23 cellular contexts compared by ENCODE assay signal in the genomic region with DNA sequence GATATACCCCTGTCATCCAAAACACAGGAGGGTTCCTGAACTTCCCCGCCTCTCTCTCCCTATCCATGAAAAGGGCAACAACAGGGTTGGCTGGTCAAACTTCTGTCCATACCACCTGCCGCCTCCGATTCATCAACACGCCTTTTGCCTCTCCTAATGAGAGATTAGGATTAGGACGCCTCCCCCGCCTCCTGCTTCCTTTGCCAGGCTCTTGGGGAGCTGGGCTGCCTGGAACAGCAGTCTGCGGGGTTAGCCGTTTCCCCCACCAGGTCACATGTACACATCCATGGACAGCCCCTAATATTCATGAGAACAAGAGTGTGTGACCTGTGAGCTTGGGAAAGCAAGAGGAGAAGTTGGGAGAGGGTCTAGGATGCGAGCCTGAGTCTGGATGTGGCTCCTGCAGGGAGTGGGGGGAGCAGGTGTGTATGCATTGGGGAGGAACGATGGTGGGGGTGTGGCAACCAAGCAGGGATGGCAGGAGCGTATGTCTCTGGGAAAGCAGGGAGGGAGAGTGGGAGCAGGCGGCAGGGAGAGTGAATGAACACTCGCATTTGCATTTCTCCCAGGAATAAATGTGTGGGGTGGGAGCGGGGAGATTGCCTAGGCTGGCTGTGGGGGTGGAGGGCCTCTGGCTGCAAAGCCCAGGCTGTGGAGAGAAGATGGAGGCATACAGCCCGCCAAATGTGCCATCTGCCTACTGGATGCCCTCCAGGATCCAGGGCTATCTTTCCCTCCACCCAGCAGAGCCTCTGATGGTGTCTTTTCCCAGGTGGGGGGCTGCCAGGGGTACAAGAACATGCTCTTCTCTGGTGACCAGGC. TPM values are rescaled to one million over a fixed set of nuclear protein-coding genes. Genes with fewer than 3 reads are reported as not detected.
A peak's percentile ranks its signal among the peaks of the same experiment; 100 is the strongest.
DNase-seq lines count a peak whose midpoint lies in the region; ATAC-seq and TF ChIP-seq lines count a peak whose summit lies in the region.
"Had no signal": no experiment of that assay in that cellular context is flagged by ENCODE, and none has a peak within 500 bp of the region (broad histone marks: within the 10 kb centered on the region; RNA-seq: fewer than 3 reads in every experiment).

No MANE protein-coding gene starts in this region.

- no peak overlapping the region for H2BK120ac ChIP-seq in neuronal stem cell (ENCODE audit: low read depth, low read length)

- no peaks in the 10 kb centered on the region for H3K4me1 ChIP-seq in HEK293 (ENCODE audit: control insufficient read depth, insufficient read depth, low read length)
- peaks cover 0 to 17% of the 10 kb centered on the region in 2 donors for H3K4me1 ChIP-seq in neuronal stem cell (ENCODE audit: control insufficient read depth in 2 of 2, insufficient read depth in 1 of 2, low read depth in 1 of 2, low read length in 2 of 2)

- H3K79me1 ChIP-seq in neuronal stem cell (ENCODE audit: low read depth, low read length): no peaks in the 10 kb centered on the region

- DNase-seq in NCI-H446 treated with DMSO at 0.1 percent for 48 hours (lab: John Stamatoyannopoulos, UW): peak; percentile 93
- peak; percentile 90 for DNase-seq in cerebellum (ENCODE audit: low spot score)
- DNase-seq in neuronal stem cell (ENCODE audit: low spot score): no peak
- DNase-seq in SK-N-DZ (ENCODE audit: low spot score): no peak
- DNase-seq in activated naive CD4-positive, alpha-beta T cell (lab: John Stamatoyannopoulos, UW): no peak
- DNase-seq: ACHN; activated CD4-positive, alpha-beta T cell treated with anti-CD3 and anti-CD28 coated beads, Interleukin-2, amount 50 U/mL, for 1 hour; activated CD8-positive, alpha-beta memory T cell treated with anti-CD3 and anti-CD28 coated beads, Interleukin-2, amount 50 U/mL, for 4 hours; brain microvascular endothelial cell; cortex of kidney; HFFc6; naive B cell; NCI-H187 treated with DMSO at 0.1 percent for 48 hours; NCI-H748 treated with DMSO at 0.1 percent for 48 hours; pancreas; T-helper 1 cell had no signal

- TF ChIP-seq CTCF in HEK293 (tag by site-specific recombination; IDR thresholded peaks at IDR 0.05): no peak

- no peak overlapping the region for H2BK5ac ChIP-seq in neuronal stem cell (ENCODE audit: low read length)

- no peak overlapping the region for H3K14ac ChIP-seq in neuronal stem cell (ENCODE audit: low read length)

- POLR2A ChIA-PET in HEK293 (lab: Yijun Ruan, JAX): no interaction called here

- ATAC-seq in HG03520 (IDR thresholded peaks at IDR 0.05; ENCODE audit: unreplicated experiment): no peak
- ATAC-seq in activated CD4-positive, CD25-positive, alpha-beta regulatory T cell treated with anti-CD3 and anti-CD28 coated beads, Interleukin-2, amount 50 U/mL, for 24 hours: no peak
- ATAC-seq: pancreas; stimulated activated effector memory CD8-positive, alpha-beta T cell treated with anti-CD3 and anti-CD28 coated beads, Interleukin-12 subunit alpha, Interleukin-12 subunit beta, amount 100 ng/mL, for 72 hours had no signal

- no peak overlapping the region for H2AK5ac ChIP-seq in neuronal stem cell (ENCODE audit: low read depth, low read length)

- H3K27ac ChIP-seq in HEK293 (ENCODE audit: extremely low read depth, low read depth, low read length) (no peak overlapping the region), neuronal stem cell (replicated peaks; ENCODE audit: low read length) (no peak overlapping the region)
- H3K27ac ChIP-seq: brain microvascular endothelial cell, pancreas had no signal

- no peak overlapping the region for H2BK12ac ChIP-seq in neuronal stem cell (ENCODE audit: low read length)

- no peak overlapping the region for H4K91ac ChIP-seq in neuronal stem cell (ENCODE audit: low read depth, low read length, poor library complexity)

- H3K4ac ChIP-seq in neuronal stem cell (ENCODE audit: low read length): no peak overlapping the region

- H3K9ac ChIP-seq in neuronal stem cell (ENCODE audit: low read depth, low read length, poor library complexity): no peak overlapping the region

- H3K4me3 ChIP-seq in HEK293 (ENCODE audit: low read depth, low read length): no peak overlapping the region
- H3K4me3 ChIP-seq in neuronal stem cell (ENCODE audit: low read length in 2 of 2): no peak overlapping the region
- H3K4me3 ChIP-seq: lung, pancreas had no signal

- CTCF ChIA-PET in HEK293 (lab: Yijun Ruan, JAX): interaction anchor here (0.6 to 1.0 kb wide), 4 partner anchors 16 to 210 kb away, joined by 3 to 4 read pairs (median 3); no protein-coding TSS in a partner anchor

- no CpG with 5 or more reads among the region's 15 CpGs for WGBS in neuronal stem cell (ENCODE audit: extremely low coverage in 2 of 2, insufficient read length in 2 of 2, insufficient replicate concordance in 1 of 2), 2 donors

- H3K23ac ChIP-seq in neuronal stem cell (ENCODE audit: low read depth, low read length, poor library complexity): no peak overlapping the region

- no peak overlapping the region for H2AFZ ChIP-seq in neuronal stem cell (ENCODE audit: low read length)

- no peak overlapping the region for H3K4me2 ChIP-seq in neuronal stem cell (ENCODE audit: insufficient read depth, low read length, poor library complexity, severe bottlenecking)

- H3K9me3 ChIP-seq in HEK293 (ENCODE audit: control insufficient read depth, insufficient read depth, low read depth, low read length) (no peaks in the 10 kb centered on the region), neuronal stem cell (replicated peaks in 1 of 2; ENCODE audit: control insufficient read depth in 2 of 2, insufficient read depth in 1 of 2, low read depth in 1 of 2, low read length in 2 of 2) (no peaks in the 10 kb centered on the region)
- H3K9me3 ChIP-seq: pancreas had no signal

- H3K36me3 ChIP-seq in HEK293 (ENCODE audit: control insufficient read depth in 2 of 2, insufficient read depth in 1 of 2, low read length in 2 of 2) (no peaks in the 10 kb centered on the region), neuronal stem cell (replicated peaks in 1 of 2; ENCODE audit: control insufficient read depth in 2 of 2, insufficient read depth in 2 of 2, low read length in 2 of 2) (no peaks in the 10 kb centered on the region)
- H3K36me3 ChIP-seq: brain microvascular endothelial cell, pancreas had no signal

- peak overlapping the region; percentile 5 for H3K18ac ChIP-seq in neuronal stem cell (ENCODE audit: low read length)

- H4K8ac ChIP-seq in neuronal stem cell (ENCODE audit: low read depth, low read length): no peak overlapping the region

- peaks cover 0 to 46% (median 0%) of the 10 kb centered on the region in 3 experiments for H3K27me3 ChIP-seq in neuronal stem cell (ENCODE audit: control insufficient read depth in 3 of 3, insufficient read depth in 3 of 3, low read depth in 1 of 3, low read length in 3 of 3)
- H3K27me3 ChIP-seq: brain microvascular endothelial cell, pancreas had no signal

- H2BK15ac ChIP-seq in neuronal stem cell (ENCODE audit: low read length): no peak overlapping the region

TF ChIP-seq in HEK293, 187 proteins besides CTCF, POLR2A, EP300 and RAD21:
- TF ChIP-seq ZFHX2 (tag by site-specific recombination; conservative IDR thresholded peaks at IDR 0.05) (peak; percentile 44; the same call in 1 of the 2 replicates), ZNF548 (tag by site-specific recombination; IDR thresholded peaks at IDR 0.05) (no peak), PRDM1 (tag by site-specific recombination; IDR thresholded peaks at IDR 0.05) (peak; percentile 85), EGR2 (tag by site-specific recombination; IDR thresholded peaks at IDR 0.05; ENCODE audit: low read depth) (peak; percentile 64), ZNF114 (tag by site-specific recombination; IDR thresholded peaks at IDR 0.05) (no peak), ZIC2 (tag by site-specific recombination; IDR thresholded peaks at IDR 0.05) (peak; percentile 30; the same call in 1 of the 2 replicates)

RNA-seq across cellular contexts. Expression of a gene that starts 2.1 kb away (rescaled TPM):
- total RNA-seq in cerebellum: not detected
- polyA plus RNA-seq in neuronal stem cell (2013, experiment 1 of 2): 0.11 TPM
- polyA plus RNA-seq in neuronal stem cell (2013, experiment 2 of 2): 0.08 TPM
- not detected in 2 replicates for polyA plus RNA-seq in SK-N-DZ (2014; cell fraction: cytosol; rRNA removed)
- not detected in 2 replicates for polyA plus RNA-seq in SK-N-DZ (2014; cell fraction: nucleus; rRNA removed)
- total RNA-seq: HFFc6, lung, MCF 10A, pancreas, temporal lobe had no signal
- polyA plus RNA-seq: lung, pancreas had no signal

RNA-seq across cellular contexts. Expression of a gene that starts 16.3 kb away (rescaled TPM):
- total RNA-seq in cerebellum: 0.27 TPM
- polyA plus RNA-seq in neuronal stem cell (2013, experiment 1 of 2): 3.9 TPM
- 4.0 TPM for polyA plus RNA-seq in neuronal stem cell (2013, experiment 2 of 2)
- not detected in 2 replicates for polyA plus RNA-seq in SK-N-DZ (2014; cell fraction: cytosol; rRNA removed)
- not detected in 2 replicates for polyA plus RNA-seq in SK-N-DZ (2014; cell fraction: nucleus; rRNA removed)
- total RNA-seq: MCF 10A had no signal

Comparison
In these comparisons a context has a peak if more than half of its experiments do, and no peak if none do; other contexts are left out.
1. DNase-seq: peak in NCI-H446 treated with DMSO at 0.1 percent for 48 hours (single experiment) and cerebellum (single experiment); none in neuronal stem cell (single experiment), SK-N-DZ (single experiment) and activated naive CD4-positive, alpha-beta T cell (0 of 4).